Comparison of ENCODE assay signal across 9 cellular contexts in genomic region chr12:92987362-92987761, GRCh38. TPM values are rescaled to one million over a fixed set of nuclear protein-coding genes. Genes with fewer than 3 reads are reported as not detected.
DNase-seq lines count a peak whose midpoint lies in the region; ATAC-seq, FAIRE-seq and TF ChIP-seq lines count a peak whose summit lies in the region.
"Had no signal": no experiment of that assay in that cellular context is flagged by ENCODE, and none has a peak within 500 bp of the region (broad histone marks: within the 10 kb centered on the region; RNA-seq: fewer than 3 reads in every experiment).

No MANE protein-coding gene starts in this region.

- H4K20me1 ChIP-seq in OCI-LY7 (ENCODE audit: insufficient read depth, low read length), result no peaks in the 10 kb centered on the region
- no peaks in the 10 kb centered on the region for H4K20me1 ChIP-seq in HepG2 (ENCODE audit: insufficient read depth, low read length)

- peak; percentile 77 for TF ChIP-seq RAD21 in HepG2 (CRISPR knock-in tag; IDR thresholded peaks at IDR 0.05)

- H3K36me3 ChIP-seq in BJ (ENCODE audit: control insufficient read depth, insufficient read depth, low read length) (no peaks in the 10 kb centered on the region), OCI-LY7 (ENCODE audit: insufficient read depth, low read length) (no peaks in the 10 kb centered on the region), HepG2 (replicated peaks in 1 of 2; ENCODE audit: control insufficient read depth in 1 of 2, insufficient read depth in 2 of 2, low read length in 2 of 2) (no peaks in the 10 kb centered on the region), testis (ENCODE audit: low read depth, missing control alignments) (no peaks in the 10 kb centered on the region)
- H3K36me3 ChIP-seq: SJSA1 had no signal

- DNase-seq in BJ (ENCODE audit: low read depth), result peak; percentile 21
- DNase-seq in GM13977 (ENCODE audit: low spot score), result no peak
- peak; percentile 71 for DNase-seq in LHCN-M2 (ENCODE audit: low read depth)
- peak; percentile 79 for DNase-seq in OCI-LY7 (ENCODE audit: low spot score)
- DNase-seq in choroid plexus epithelial cell (ENCODE audit: low read depth), result peak; percentile 92
- DNase-seq in HepG2 (ENCODE audit: low spot score), result peak; percentile 78
- DNase-seq in testis, result peak; percentile 25
- no peak for DNase-seq in stimulated activated CD4-positive, alpha-beta T cell treated with anti-CD3 and anti-CD28 coated beads, Interleukin-15, amount 100 ng/mL, for 24 hours

- H3K27me3 ChIP-seq in BJ (ENCODE audit: control insufficient read depth, insufficient read depth, low read length), result no peaks in the 10 kb centered on the region
- H3K27me3 ChIP-seq in HepG2 (ENCODE audit: control insufficient read depth in 1 of 2, insufficient read depth in 2 of 2, low read length in 2 of 2), result no peaks in the 10 kb centered on the region
- no peaks in the 10 kb centered on the region for H3K27me3 ChIP-seq in testis
- H3K27me3 ChIP-seq: SJSA1 had no signal

- in situ Hi-C loops in GM13977 (cut with MboI; ENCODE audit: low pct_unique_long_range_greater_than_20kb, low sequenced_read_pairs, unreplicated experiment), result loop anchor here (5.0 to 25.0 kb wide), 3 partner anchors 200 to 1125 kb away; no protein-coding TSS in a partner anchor
- in situ Hi-C loops in HepG2 (cut with HindIII; ENCODE audit: extremely low pct_ligation_motif_present, low pct_unique_long_range_greater_than_20kb), result no loop called here

- H3K9me2 ChIP-seq in OCI-LY7 (ENCODE audit: insufficient read depth, low read length), result no peaks in the 10 kb centered on the region

- no peaks in the 10 kb centered on the region for H3K79me2 ChIP-seq in OCI-LY7 (ENCODE audit: insufficient read depth, low read depth, low read length)
- H3K79me2 ChIP-seq in HepG2 (ENCODE audit: insufficient read depth, low read length), result no peaks in the 10 kb centered on the region

- peak overlapping the region; percentile 51 for H3K9ac ChIP-seq in HepG2 (ENCODE audit: insufficient read depth, low read depth, low read length)

- H3K4me1 ChIP-seq in OCI-LY7 (ENCODE audit: insufficient read depth, low read length, poor library complexity, severe bottlenecking), result peaks cover 45% of the 10 kb centered on the region
- H3K4me1 ChIP-seq in HepG2 (ENCODE audit: insufficient read depth, low read length), result peaks cover 45% of the 10 kb centered on the region
- H3K4me1 ChIP-seq in testis, result peaks cover 6% of the 10 kb centered on the region

- H2AFZ ChIP-seq in OCI-LY7 (ENCODE audit: low read length) (peak overlapping the region; percentile 98), HepG2 (ENCODE audit: low read length) (peak overlapping the region; percentile 83)

- peak overlapping the region; percentile 88 for H3K27ac ChIP-seq in OCI-LY7 (ENCODE audit: low read depth, low read length, poor library complexity, severe bottlenecking)
- H3K27ac ChIP-seq in HepG2 (ENCODE audit: extremely low read length, insufficient read depth, low read length), result peak overlapping the region; percentile 57
- H3K27ac ChIP-seq in testis, result no peak overlapping the region
- H3K27ac ChIP-seq: SJSA1 had no signal

- H3K9me3 ChIP-seq in OCI-LY7 (ENCODE audit: low read length) (0 out of 2 replicates have a peak, but pooled peaks cover 4% of the 10 kb centered on the region), HepG2 (ENCODE audit: low read length) (no peaks in the 10 kb centered on the region), testis (no peaks in the 10 kb centered on the region)
- H3K9me3 ChIP-seq: SJSA1 had no signal

- intact Hi-C loops in OCI-LY7 (cut with micrococcal nuclease; ENCODE audit: unreplicated experiment) (loop anchor here (1.0 to 5.0 kb wide), 8 partner anchors 90 to 1115 kb away; no protein-coding TSS in a partner anchor), HepG2 (cut with micrococcal nuclease; ENCODE audit: unreplicated experiment) (loop anchor here (1.0 to 5.0 kb wide), 9 partner anchors 19 to 432 kb away; no protein-coding TSS in a partner anchor), testis (cut with DNase I; ENCODE audit: low total_unique reads) (loop anchor here (10.0 kb wide), 1 partner anchor 407 kb away; no protein-coding TSS in a partner anchor)

- no TSS peak for BruUV-seq in OCI-LY7 (replicated peaks; lab: Mats Ljungman, UMichigan)
- BruUV-seq in HepG2 (replicated peaks; lab: Mats Ljungman, UMichigan), result no TSS peak

- H3K4me2 ChIP-seq in OCI-LY7 (ENCODE audit: low read length), result peak overlapping the region; percentile 88
- peak overlapping the region; percentile 59 for H3K4me2 ChIP-seq in HepG2 (ENCODE audit: low read depth, low read length)

- CTCF ChIA-PET in BJ (lab: Yijun Ruan, JAX) (interaction anchor here (0.5 to 5.7 kb wide), 40 partner anchors 9 to 1115 kb away, joined by 3 to 52 read pairs (median 4); no protein-coding TSS in a partner anchor), OCI-LY7 (lab: Charles Lee; ENCODE audit: unreplicated experiment) (interaction anchor here (1.1 to 1.6 kb wide), 3 partner anchors 110 to 410 kb away, joined by 4 to 7 read pairs (median 4); no protein-coding TSS in a partner anchor), HepG2 (lab: Yijun Ruan, JAX; ENCODE audit: low intra/inter-chr PET ratio, low total read pairs) (interaction anchor here (1.4 to 3.1 kb wide), 4 partner anchors 73 to 409 kb away, joined by 4 to 32 read pairs (median 8); no protein-coding TSS in a partner anchor)

- H3K4me3 ChIP-seq in BJ (ENCODE audit: low read depth, low read length), result no peak overlapping the region
- peak overlapping the region; percentile 54 for H3K4me3 ChIP-seq in OCI-LY7 (ENCODE audit: low read depth, low read length, poor library complexity, severe bottlenecking)
- H3K4me3 ChIP-seq in choroid plexus epithelial cell (ENCODE audit: low read depth, low read length), result no peak overlapping the region
- H3K4me3 ChIP-seq in HepG2 (replicated peaks in 1 of 3; ENCODE audit: insufficient read depth in 1 of 3, low read depth in 2 of 3, low read length in 3 of 3), result no peak overlapping the region; a peak in 1 of 6 replicates
- no peak overlapping the region for H3K4me3 ChIP-seq in testis
- H3K4me3 ChIP-seq: SJSA1 had no signal

- no peak for TF ChIP-seq POLR2A in HepG2 (IDR thresholded peaks at IDR 0.05; ENCODE audit: insufficient read depth in 1 of 2, low read depth in 2 of 2, low read length in 2 of 2)
- TF ChIP-seq POLR2A in testis (IDR thresholded peaks at IDR 0.05), result no peak

- WGBS in HepG2 (ENCODE audit: low lambda C conversion rate), result 2% methylated on average over 3 of the region's 3 CpGs
- WGBS in testis, 2 donors, result 23 to 32% methylated on average over 3 of the region's 3 CpGs

- POLR2A ChIA-PET in BJ (lab: Charles Lee) (interaction anchor here (0.6 kb wide), 1 partner anchor 189 kb away, joined by 5 read pairs; no protein-coding TSS in a partner anchor), OCI-LY7 (lab: Charles Lee) (interaction anchor here (0.6 to 3.0 kb wide), 22 partner anchors 13 to 850 kb away, joined by 3 to 24 read pairs (median 4); partner anchors contain the start of gene EEA1), HepG2 (lab: Yijun Ruan, JAX) (interaction anchor here (0.7 to 4.5 kb wide), 9 partner anchors 14 to 147 kb away, joined by 3 to 35 read pairs (median 6); partner anchors contain the start of gene EEA1)

- ATAC-seq in HepG2, result peak; percentile 77

- peak; percentile 26 for FAIRE-seq in HepG2 (lab: Jason Lieb, UNC)

- TF ChIP-seq EP300 in HepG2 (IDR thresholded peaks at IDR 0.05; ENCODE audit: low read depth in 2 of 2, low read length in 2 of 2) (no peak), HepG2 (CRISPR knock-in tag; IDR thresholded peaks at IDR 0.05; ENCODE audit: borderline replicate concordance) (no peak)

- TF ChIP-seq CTCF in BJ (IDR thresholded peaks at IDR 0.05; ENCODE audit: insufficient read depth, low read depth, low read length) (peak; percentile 53), GM13977 (IDR thresholded peaks at IDR 0.05; ENCODE audit: extremely low read depth, insufficient read depth, missing control alignments) (peak; percentile 57), OCI-LY7 (conservative IDR thresholded peaks at IDR 0.05; ENCODE audit: low read length) (peak; percentile 92), choroid plexus epithelial cell (conservative IDR thresholded peaks at IDR 0.05; ENCODE audit: low read depth, low read length) (peak; percentile 61), HepG2 (CRISPR knock-in tag; IDR thresholded peaks at IDR 0.05) (peak; percentile 73), testis (IDR thresholded peaks at IDR 0.05) (peak; percentile 52 to 68 (median 67))

RNA-seq across cellular contexts. Expression of gene EEA1, which starts 58.3 kb away (rescaled TPM):
- 4.9 and 11.9 TPM in 2 replicates for polyA plus RNA-seq in BJ (2011; rRNA removed)
- polyA minus RNA-seq in BJ (2011; rRNA and poly(A)+ RNA removed), result 9.8 and 19.9 TPM in 2 replicates
- 8.9 and 13.7 TPM in 2 replicates for total RNA-seq in LHCN-M2 (2014; rRNA removed)
- polyA plus RNA-seq in LHCN-M2 (2012), result 3.7 TPM
- 3.0 and 8.4 TPM in 2 replicates for total RNA-seq in OCI-LY7 (2014; rRNA removed; shearing (Covaris generic))
- total RNA-seq in OCI-LY7 (2022), result 11.9 and 12.1 TPM in 2 replicates
- 19.3 and 42.7 TPM in 2 replicates for total RNA-seq in HepG2 (2016; rRNA removed; fragmentation: Illumina TruSeq; extraction: Trizol)
- total RNA-seq in HepG2 (2016; cell fraction: cytosol; rRNA removed; fragmentation: Illumina TruSeq; extraction: Trizol; ENCODE audit: low read depth), result 13.7 and 15.1 TPM in 2 replicates
- 17.7 and 39.8 TPM in 2 replicates for total RNA-seq in HepG2 (2016; cell fraction: insoluble cytoplasmic fraction; rRNA removed; fragmentation: Illumina TruSeq; extraction: Trizol)
- 9.5 and 12.2 TPM in 2 replicates for total RNA-seq in HepG2 (2016; cell fraction: membrane; rRNA removed; fragmentation: Illumina TruSeq; extraction: Trizol)
- total RNA-seq in HepG2 (2016; cell fraction: nucleus; rRNA removed; fragmentation: Illumina TruSeq; extraction: Trizol), result 29.6 and 33.4 TPM in 2 replicates
- 2.6 and 5.0 TPM in 2 replicates for polyA plus RNA-seq in HepG2 (2011; rRNA removed)
- 1.1 and 1.8 TPM in 2 replicates for polyA plus RNA-seq in HepG2 (2011; cell fraction: cytosol; rRNA removed)
- polyA plus RNA-seq in HepG2 (2011; cell fraction: nucleus; rRNA removed), result 2.6 and 2.7 TPM in 2 replicates
- 5.4 and 9.3 TPM in 2 replicates for polyA plus RNA-seq in HepG2 (2012)
- polyA plus RNA-seq in HepG2 (2016; cell fraction: cytosol; fragmentation: Illumina TruSeq; extraction: Trizol; ENCODE audit: low read depth), result 0.26 and 0.34 TPM in 2 replicates
- 17.0 and 18.2 TPM in 2 replicates for polyA plus RNA-seq in HepG2 (2016; cell fraction: insoluble cytoplasmic fraction; fragmentation: Illumina TruSeq; extraction: Trizol; ENCODE audit: low read depth)
- polyA plus RNA-seq in HepG2 (2016; cell fraction: membrane; fragmentation: Illumina TruSeq; extraction: Trizol; ENCODE audit: low read depth), result 0.85 and 1.0 TPM in 2 replicates
- 17.2 and 17.6 TPM in 2 replicates for polyA plus RNA-seq in HepG2 (2016; cell fraction: nucleus; fragmentation: Illumina TruSeq; extraction: Trizol; ENCODE audit: insufficient read depth, low read depth)
- 1.6 and 2.5 TPM in 2 replicates for polyA minus RNA-seq in HepG2 (2011; rRNA and poly(A)+ RNA removed; ENCODE audit: low replicate concordance)
- polyA minus RNA-seq in HepG2 (2011; cell fraction: cytosol; rRNA and poly(A)+ RNA removed), result 21.9 and 22.2 TPM in 2 replicates
- polyA minus RNA-seq in HepG2 (2011; cell fraction: nucleus; rRNA and poly(A)+ RNA removed), result 23.8 and 31.0 TPM in 2 replicates
- 10 to 100 TPM; 14.3 to 14.9 TPM for total RNA-seq in testis
- 1.8 TPM for polyA plus RNA-seq in testis (ENCODE audit: insufficient read depth, low read depth, low replicate concordance)

Comparison
In these comparisons a context has a peak if more than half of its experiments do, and no peak if none do; other contexts are left out.
1. DNase-seq: peak in BJ (single experiment), LHCN-M2 (single experiment), OCI-LY7 (single experiment), choroid plexus epithelial cell (single experiment), HepG2 (single experiment) and testis (single experiment); none in GM13977 (single experiment) and stimulated activated CD4-positive, alpha-beta T cell treated with anti-CD3 and anti-CD28 coated beads, Interleukin-15, amount 100 ng/mL, for 24 hours (single experiment).
2. H3K27ac ChIP-seq: peak in OCI-LY7 (single experiment) and HepG2 (single experiment); none in testis (0 of 2).
3. Peak in every context shown above with its lines, with median percentiles within 50 percentile points of each other: CTCF ChIP-seq.